29 cellular contexts compared by ENCODE assay signal in the genomic region with DNA sequence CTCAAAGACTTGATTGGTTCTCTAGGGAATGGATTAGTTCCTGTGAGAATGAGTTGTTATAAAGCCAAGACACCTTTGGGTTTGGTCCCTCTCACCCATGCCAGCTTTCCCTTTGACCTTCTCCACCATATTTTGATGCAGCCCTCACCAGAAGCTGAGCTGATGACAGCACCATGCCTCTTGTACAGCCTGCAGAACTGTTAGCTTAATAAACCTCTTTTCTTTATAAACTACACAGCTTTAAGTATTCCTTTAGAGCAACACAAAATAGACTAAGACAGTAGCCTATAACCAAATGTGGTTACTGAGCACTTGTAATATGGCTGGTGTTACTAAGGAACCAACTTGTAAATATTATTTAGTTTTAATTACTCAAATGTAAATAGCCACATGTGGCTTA.
"Had no signal": no experiment of that assay in that cellular context is flagged by ENCODE, and none has a peak within 500 bp of the region (broad histone marks: within the 10 kb centered on the region; RNA-seq: fewer than 3 reads in every experiment).

No MANE protein-coding gene starts in this region.

- H3K4me3 Mint-ChIP-seq: activated CD4-positive, alpha-beta memory T cell treated with anti-CD3 and anti-CD28 coated beads, Interleukin-2, amount 10 ng/mL, durations not matched to agents 7 days and 5 days; activated CD4-positive, alpha-beta T cell treated with anti-CD3 and anti-CD28 coated beads, Interleukin-2, amount 10 ng/mL, durations not matched to agents 7 days and 5 days; activated naive CD4-positive, alpha-beta T cell treated with anti-CD3 and anti-CD28 coated beads, Interleukin-2, amount 10 ng/mL, durations not matched to agents 7 days and 5 days; activated naive CD8-positive, alpha-beta T cell treated with anti-CD3 and anti-CD28 coated beads, Interleukin-2, amount 10 ng/mL, durations not matched to agents 7 days and 5 days; activated T-cell treated with anti-CD3 and anti-CD28 coated beads, Interleukin-2, amount 50 U/mL, for 24 hours; activated T-cell treated with anti-CD3 and anti-CD28 coated beads, Interleukin-2, amount 50 U/mL, for 72 hours; brain; central memory CD8-positive, alpha-beta T cell; dendritic cell treated with granulocyte-macrophage colony-stimulating factor and Interleukin-4, amounts not matched to agents 40 ng/mL and 50 ng/mL, for 4 days; effector memory CD8-positive, alpha-beta T cell; WTC11 had no signal

- H3K27ac ChIP-seq: ascending aorta, breast epithelium, coronary artery, esophagus muscularis mucosa, foreskin keratinocyte, gastrocnemius medialis had no signal

- H3K36me3 ChIP-seq: ascending aorta, breast epithelium, esophagus muscularis mucosa, gastrocnemius medialis had no signal

- H3K27me3 ChIP-seq: ascending aorta, breast epithelium, esophagus muscularis mucosa, foreskin keratinocyte, gastrocnemius medialis had no signal

- DNase-seq: activated CD4-positive, alpha-beta memory T cell treated with anti-CD3 and anti-CD28 coated beads, Interleukin-2, amount 10 ng/mL, durations not matched to agents 7 days and 5 days; activated CD4-positive, alpha-beta T cell treated with anti-CD3 and anti-CD28 coated beads for 1 hour; activated CD4-positive, alpha-beta T cell treated with anti-CD3 and anti-CD28 coated beads for 4 hours; activated CD4-positive, alpha-beta T cell treated with anti-CD3 and anti-CD28 coated beads, Interleukin-2, amount 10 ng/mL, durations not matched to agents 7 days and 5 days; activated CD4-positive, alpha-beta T cell treated with anti-CD3 and anti-CD28 coated beads, Interleukin-2, amount 50 U/mL, for 4 hours; activated CD8-positive, alpha-beta memory T cell treated with anti-CD3 and anti-CD28 coated beads, Interleukin-2, amount 50 U/mL, for 48 hours; activated gamma-delta T cell; activated naive CD4-positive, alpha-beta T cell; activated naive CD4-positive, alpha-beta T cell treated with anti-CD3 and anti-CD28 coated beads, Interleukin-2, amount 10 ng/mL, durations not matched to agents 7 days and 5 days; activated naive CD8-positive, alpha-beta T cell treated with anti-CD3 and anti-CD28 coated beads, Interleukin-2, amount 10 ng/mL, durations not matched to agents 7 days and 5 days; activated T-cell treated with anti-CD3 and anti-CD28 coated beads for 4 hours; activated T-cell treated with anti-CD3 and anti-CD28 coated beads, Interleukin-2, amount 50 U/mL, for 24 hours; activated T-cell treated with anti-CD3 and anti-CD28 coated beads, Interleukin-2, amount 50 U/mL, for 72 hours; effector CD4-positive, alpha-beta T cell; effector memory CD8-positive, alpha-beta T cell; erythroblast; foreskin keratinocyte; gastrocnemius medialis; glutamatergic neuron; T-helper 2 cell had no signal

- H3K36me3 Mint-ChIP-seq: activated naive CD4-positive, alpha-beta T cell treated with anti-CD3 and anti-CD28 coated beads, Interleukin-2, amount 10 ng/mL, durations not matched to agents 7 days and 5 days; activated naive CD4-positive, alpha-beta T cell treated with anti-CD3 and anti-CD28 coated beads, Interleukin-2, amount 50 U/mL, for 72 hours; activated naive CD8-positive, alpha-beta T cell treated with anti-CD3 and anti-CD28 coated beads, Interleukin-2, amount 10 ng/mL, durations not matched to agents 7 days and 5 days had no signal

- H3K9me3 ChIP-seq: ascending aorta, breast epithelium, esophagus muscularis mucosa, gastrocnemius medialis had no signal

- H3K9me3 Mint-ChIP-seq: activated naive CD4-positive, alpha-beta T cell treated with anti-CD3 and anti-CD28 coated beads, Interleukin-2, amount 10 ng/mL, durations not matched to agents 7 days and 5 days; activated naive CD4-positive, alpha-beta T cell treated with anti-CD3 and anti-CD28 coated beads, Interleukin-2, amount 50 U/mL, for 72 hours; activated naive CD8-positive, alpha-beta T cell treated with anti-CD3 and anti-CD28 coated beads, Interleukin-2, amount 10 ng/mL, durations not matched to agents 7 days and 5 days; activated T-cell treated with anti-CD3 and anti-CD28 coated beads, Interleukin-2, amount 50 U/mL, for 24 hours; activated T-cell treated with anti-CD3 and anti-CD28 coated beads, Interleukin-2, amount 50 U/mL, for 72 hours; central memory CD8-positive, alpha-beta T cell; effector memory CD8-positive, alpha-beta T cell; WTC11 had no signal

- H3K27me3 Mint-ChIP-seq: activated CD4-positive, alpha-beta memory T cell treated with anti-CD3 and anti-CD28 coated beads, Interleukin-2, amount 10 ng/mL, durations not matched to agents 7 days and 5 days; activated CD4-positive, alpha-beta T cell treated with anti-CD3 and anti-CD28 coated beads, Interleukin-2, amount 10 ng/mL, durations not matched to agents 7 days and 5 days; activated naive CD4-positive, alpha-beta T cell treated with anti-CD3 and anti-CD28 coated beads, Interleukin-2, amount 10 ng/mL, durations not matched to agents 7 days and 5 days; activated naive CD8-positive, alpha-beta T cell treated with anti-CD3 and anti-CD28 coated beads, Interleukin-2, amount 10 ng/mL, durations not matched to agents 7 days and 5 days; activated T-cell treated with anti-CD3 and anti-CD28 coated beads, Interleukin-2, amount 50 U/mL, for 24 hours; central memory CD8-positive, alpha-beta T cell; dendritic cell treated with granulocyte-macrophage colony-stimulating factor and Interleukin-4, amounts not matched to agents 40 ng/mL and 50 ng/mL, for 4 days; effector memory CD8-positive, alpha-beta T cell had no signal

- H3K4me1 Mint-ChIP-seq: activated CD4-positive, alpha-beta memory T cell treated with anti-CD3 and anti-CD28 coated beads, Interleukin-2, amount 10 ng/mL, durations not matched to agents 7 days and 5 days; activated CD4-positive, alpha-beta T cell treated with anti-CD3 and anti-CD28 coated beads, Interleukin-2, amount 10 ng/mL, durations not matched to agents 7 days and 5 days; activated naive CD4-positive, alpha-beta T cell treated with anti-CD3 and anti-CD28 coated beads, Interleukin-2, amount 10 ng/mL, durations not matched to agents 7 days and 5 days; activated naive CD8-positive, alpha-beta T cell treated with anti-CD3 and anti-CD28 coated beads, Interleukin-2, amount 10 ng/mL, durations not matched to agents 7 days and 5 days; brain; central memory CD8-positive, alpha-beta T cell had no signal

- H3K27ac Mint-ChIP-seq: activated CD4-positive, alpha-beta memory T cell treated with anti-CD3 and anti-CD28 coated beads, Interleukin-2, amount 10 ng/mL, durations not matched to agents 7 days and 5 days; activated CD4-positive, alpha-beta T cell treated with anti-CD3 and anti-CD28 coated beads, Interleukin-2, amount 10 ng/mL, durations not matched to agents 7 days and 5 days; activated naive CD4-positive, alpha-beta T cell treated with anti-CD3 and anti-CD28 coated beads, Interleukin-2, amount 10 ng/mL, durations not matched to agents 7 days and 5 days; activated naive CD4-positive, alpha-beta T cell treated with anti-CD3 and anti-CD28 coated beads, Interleukin-2, amount 50 U/mL, for 72 hours; activated naive CD8-positive, alpha-beta T cell treated with anti-CD3 and anti-CD28 coated beads, Interleukin-2, amount 10 ng/mL, durations not matched to agents 7 days and 5 days; activated T-cell treated with anti-CD3 and anti-CD28 coated beads, Interleukin-2, amount 50 U/mL, for 24 hours; activated T-cell treated with anti-CD3 and anti-CD28 coated beads, Interleukin-2, amount 50 U/mL, for 72 hours; brain; dendritic cell treated with granulocyte-macrophage colony-stimulating factor and Interleukin-4, amounts not matched to agents 40 ng/mL and 50 ng/mL, for 4 days; effector memory CD8-positive, alpha-beta T cell; WTC11 had no signal

- H3K4me3 ChIP-seq: ascending aorta, breast epithelium, coronary artery, esophagus muscularis mucosa, gastrocnemius medialis had no signal
